In genomic region chr6:152378154-152378553, GRCh38 we compare ENCODE assay signal across 12 cellular contexts.
DNase-seq lines count a peak whose midpoint lies in the region; ATAC-seq, FAIRE-seq and TF ChIP-seq lines count a peak whose summit lies in the region.
"Had no signal": no experiment of that assay in that cellular context is flagged by ENCODE, and none has a peak within 500 bp of the region (broad histone marks: within the 10 kb centered on the region; RNA-seq: fewer than 3 reads in every experiment).

No MANE protein-coding gene starts in this region.

- H3K9me3 ChIP-seq in heart right ventricle = no peaks in the 10 kb centered on the region
- H3K9me3 ChIP-seq: ovary had no signal

- no peaks in the 10 kb centered on the region for H3K27me3 ChIP-seq in heart right ventricle
- no peaks in the 10 kb centered on the region for H3K27me3 ChIP-seq in dorsolateral prefrontal cortex
- H3K27me3 ChIP-seq: ovary had no signal

- TF ChIP-seq CTCF in heart right ventricle (IDR thresholded peaks at IDR 0.05) (no peak), dorsolateral prefrontal cortex (IDR thresholded peaks at IDR 0.05 in 54 of 56, conservative IDR thresholded peaks at IDR 0.05 in 2 of 56; ENCODE audit: low read depth in 1 of 56, partially characterized antibody in 56 of 56) (no peak)

- peak overlapping the region in 6 of 10 donors; percentile 88 to 96 (median 94) for H3K27ac ChIP-seq in heart right ventricle
- peak overlapping the region in 42 of 59 donors; percentile 4 to 91 (median 62) for H3K27ac ChIP-seq in dorsolateral prefrontal cortex
- H3K27ac ChIP-seq: ovary had no signal

- no peak for DNase-seq in heart right ventricle
- no peak for DNase-seq in Right ventricle myocardium inferior (ENCODE audit: missing footprints)
- peak in 1 of 10 donors; percentile 26 for DNase-seq in dorsolateral prefrontal cortex
- peak; percentile 61 for DNase-seq in myocyte (ENCODE audit: low read depth)
- DNase-seq in urothelium cell line (ENCODE audit: low spot score) = peak; percentile 11
- no peak for DNase-seq in stimulated activated naive CD4-positive, alpha-beta T cell (lab: John Stamatoyannopoulos, UW)
- no peak for DNase-seq in NCI-H1694 (lab: John Stamatoyannopoulos, UW)
- DNase-seq: activated CD8-positive, alpha-beta memory T cell treated with anti-CD3 and anti-CD28 coated beads, Interleukin-2, amount 50 U/mL, for 48 hours; AML-193; KBM-7; ovary had no signal

- intact Hi-C loops in heart right ventricle (cut with DNase I) (no loop called here), Right ventricle myocardium inferior (cut with DNase I) (no loop called here), dorsolateral prefrontal cortex (cut with DNase I) (no loop called here)

- H3K4me3 ChIP-seq in heart right ventricle (peak overlapping the region in 4 of 10 donors; percentile 60 to 65 (median 62)), dorsolateral prefrontal cortex (peak overlapping the region in 28 of 59 donors; percentile 1 to 70 (median 62))

- no peak for FAIRE-seq in urothelium cell line (lab: Jason Lieb, UNC)

- H3K4me1 ChIP-seq in heart right ventricle = peaks cover 0 to 33% (median 13%) of the 10 kb centered on the region in 9 donors

- WGBS in heart right ventricle, 2 donors = 59 to 68% methylated on average over 4 of the region's 4 CpGs

- ATAC-seq in heart right ventricle = no peak
- ATAC-seq in Right ventricle myocardium inferior = no peak
- ATAC-seq in HG02642 (IDR thresholded peaks at IDR 0.05; ENCODE audit: poor library complexity, unreplicated experiment) = no peak

- H3K36me3 ChIP-seq in heart right ventricle = peaks cover 0 to 41% (median 19%) of the 10 kb centered on the region in 9 donors
- H3K36me3 ChIP-seq: ovary had no signal

Comparison
In these comparisons a context has a peak if more than half of its experiments do, and no peak if none do; other contexts are left out.
1. DNase-seq: peak in myocyte (single experiment) and urothelium cell line (single experiment); none in heart right ventricle (0 of 2), Right ventricle myocardium inferior (single experiment), stimulated activated naive CD4-positive, alpha-beta T cell (0 of 6) and NCI-H1694 (single experiment).